ENCODE assay signal across 17 cellular contexts in genomic region chr11:1566381-1567051, GRCh38. TPM values are rescaled to one million over a fixed set of nuclear protein-coding genes. Genes with fewer than 3 reads are reported as not detected.
DNase-seq lines count a peak whose midpoint lies in the region; ATAC-seq and TF ChIP-seq lines count a peak whose summit lies in the region.
"Had no signal": no experiment of that assay in that cellular context is flagged by ENCODE, and none has a peak within 500 bp of the region (broad histone marks: within the 10 kb centered on the region; RNA-seq: fewer than 3 reads in every experiment).

No MANE protein-coding gene starts in this region.

- TF ChIP-seq CTCF in GM12865 (IDR thresholded peaks at IDR 0.05; ENCODE audit: insufficient read depth, low read depth, low read length, missing control alignments) (peak; percentile 7), LNCaP clone FGC (IDR thresholded peaks at IDR 0.05; ENCODE audit: control insufficient read depth, extremely low read depth, insufficient read depth) (peak; percentile 34), dorsolateral prefrontal cortex (IDR thresholded peaks at IDR 0.05 in 54 of 56, conservative IDR thresholded peaks at IDR 0.05 in 2 of 56; ENCODE audit: low read depth in 1 of 56, partially characterized antibody in 56 of 56) (peak in 4 of 56 donors; percentile 6 to 20 (median 14)), psoas muscle (IDR thresholded peaks at IDR 0.05) (no peak), smooth muscle cell (IDR thresholded peaks at IDR 0.05; ENCODE audit: borderline replicate concordance, insufficient read depth, poor library complexity, severe bottlenecking) (no peak)

- peaks cover 36% of the 10 kb centered on the region for H3K4me1 ChIP-seq in psoas muscle
- H3K4me1 ChIP-seq in smooth muscle cell (ENCODE audit: low read depth), result no peaks in the 10 kb centered on the region

- no peaks in the 10 kb centered on the region for H3F3A ChIP-seq in smooth muscle cell (ENCODE audit: low read depth)

- intact Hi-C loops in dorsolateral prefrontal cortex (cut with DNase I) (loop anchor here in 1 of 2 donors (10.0 kb wide), 1 partner anchor 188 kb away; the partner anchor contains the start of gene IFITM10), psoas muscle (cut with DNase I) (no loop called here)

- H3K27me3 ChIP-seq in dorsolateral prefrontal cortex (no peaks in the 10 kb centered on the region), psoas muscle (ENCODE audit: insufficient read depth in 3 of 3, low read length in 2 of 3) (no peaks in the 10 kb centered on the region), smooth muscle cell (ENCODE audit: low read depth) (no peaks in the 10 kb centered on the region)

- H4K20me1 ChIP-seq in smooth muscle cell (ENCODE audit: low read depth), result peaks cover 96% of the 10 kb centered on the region

- H3K36me3 ChIP-seq in psoas muscle (ENCODE audit: insufficient read depth in 1 of 2, low read depth in 1 of 2) (peaks cover 0 to 24% of the 10 kb centered on the region in 2 donors), smooth muscle cell (ENCODE audit: low read depth) (no peaks in the 10 kb centered on the region)
- H3K36me3 ChIP-seq: BLaER1 had no signal

- H3K4me2 ChIP-seq in smooth muscle cell, result no peak overlapping the region
- H3K4me2 ChIP-seq: BLaER1 had no signal

- ATAC-seq in psoas muscle (no peak), HG03025 (IDR thresholded peaks at IDR 0.05; ENCODE audit: low FRiP score, unreplicated experiment) (no peak)

- H2AFZ ChIP-seq in smooth muscle cell (ENCODE audit: low read depth), result no peak overlapping the region

- H3K9me3 ChIP-seq in psoas muscle (no peaks in the 10 kb centered on the region), smooth muscle cell (replicated peaks; ENCODE audit: low read depth) (no peaks in the 10 kb centered on the region)
- H3K9me3 ChIP-seq: BLaER1 had no signal

- H3K9ac ChIP-seq in smooth muscle cell (ENCODE audit: low read depth), result no peak overlapping the region
- H3K9ac ChIP-seq: BLaER1 had no signal

- no peak for DNase-seq in GM12865 (ENCODE audit: low read depth)
- DNase-seq in LNCaP clone FGC (ENCODE audit: low read depth), result no peak
- peak in 1 of 10 donors; percentile 38 for DNase-seq in dorsolateral prefrontal cortex
- peak in 1 of 2 donors; percentile 39 for DNase-seq in psoas muscle
- DNase-seq in COR-L47 (lab: John Stamatoyannopoulos, UW), result no peak
- DNase-seq in hippocampal formation (lab: John Stamatoyannopoulos, UW), result no peak
- DNase-seq in smooth muscle cell (lab: John Stamatoyannopoulos, UW; ENCODE audit: unreplicated experiment), result no peak
- DNase-seq: activated gamma-delta T cell treated with Interleukin-2 at 50 U/mL for 16 hours, NCI-H2029, trophoblast cell had no signal

- H3K4me3 ChIP-seq in GM12865 (ENCODE audit: low read depth, low read length) (no peak overlapping the region), LNCaP clone FGC (ENCODE audit: low read depth, low read length) (no peak overlapping the region), dorsolateral prefrontal cortex (peak overlapping the region in 6 of 59 donors; percentile 5 to 19 (median 8)), psoas muscle (no peak overlapping the region), smooth muscle cell (no peak overlapping the region)
- H3K4me3 ChIP-seq: BLaER1 had no signal

- H3K27ac ChIP-seq in dorsolateral prefrontal cortex (peak overlapping the region in 51 of 59 donors; percentile 2 to 97 (median 73)), psoas muscle (peak overlapping the region; percentile 53), smooth muscle cell (ENCODE audit: low read depth) (no peak overlapping the region)
- H3K27ac ChIP-seq: BLaER1 had no signal

- 84 to 87% (median 85%) methylated on average over 15 to 20 of the region's 20 CpGs for WGBS in psoas muscle, 3 donors
- 86% methylated on average over 19 of the region's 20 CpGs for WGBS in smooth muscle cell (ENCODE audit: low lambda C conversion rate)

- H3K79me2 ChIP-seq in smooth muscle cell (ENCODE audit: low read depth), result peaks cover 6% of the 10 kb centered on the region

RNA-seq across cellular contexts. Expression of gene DUSP8, which starts 5.6 kb away (rescaled TPM):
- total RNA-seq in dorsolateral prefrontal cortex (100 to 1,000 TPM in 11 of 120 experiments, 10 to 100 TPM in 109; 41.1 to 144 (median 77.7) TPM), psoas muscle (10 to 100 TPM in 3 of 4 donors, 1 to 10 TPM in 1; 9.9 to 15.2 (median 14.0) TPM), smooth muscle cell (2.2 and 6.3 TPM in 2 replicates)
- polyA plus RNA-seq in psoas muscle (1 to 10 TPM; 1.0 to 4.4 (median 3.5) TPM), smooth muscle cell (5.0 and 8.2 TPM in 2 replicates)
- total RNA-seq: LHCN-M2 had no signal

RNA-seq across cellular contexts. Expression of gene KRTAP5-1, which starts 18.6 kb away (rescaled TPM):
- total RNA-seq in dorsolateral prefrontal cortex, result not detected
- total RNA-seq in psoas muscle, result not detected
- polyA plus RNA-seq in psoas muscle, result not detected
- total RNA-seq in smooth muscle cell, result not detected in 2 replicates
- 0.45 TPM in 1 of 2 replicates, not detected in the other for polyA plus RNA-seq in smooth muscle cell
- total RNA-seq: activated CD8-positive, alpha-beta memory T cell treated with anti-CD3 and anti-CD28 coated beads for 36 hours; Daoy; LHCN-M2; pulmonary artery endothelial cell; SK-MEL-5 had no signal

RNA-seq across cellular contexts. Expression of gene KRTAP5-2, which starts 31.6 kb away (rescaled TPM):
- total RNA-seq in dorsolateral prefrontal cortex (under 1 TPM in 2 of 120 experiments, not detected in 118; 0.69 to 0.74 TPM), psoas muscle (not detected), smooth muscle cell (not detected in 2 replicates)
- polyA plus RNA-seq in psoas muscle (not detected), smooth muscle cell (0.14 TPM in 1 of 2 replicates, not detected in the other)
- total RNA-seq: activated CD8-positive, alpha-beta memory T cell treated with anti-CD3 and anti-CD28 coated beads for 36 hours; Daoy; LHCN-M2; pulmonary artery endothelial cell had no signal

RNA-seq across cellular contexts. Expression of gene KRTAP5-3, which starts 41.7 kb away (rescaled TPM):
- total RNA-seq in dorsolateral prefrontal cortex, result not detected
- not detected for total RNA-seq in psoas muscle
- not detected for polyA plus RNA-seq in psoas muscle
- total RNA-seq in smooth muscle cell, result not detected in 2 replicates
- not detected in 2 replicates for polyA plus RNA-seq in smooth muscle cell
- total RNA-seq: activated CD8-positive, alpha-beta memory T cell treated with anti-CD3 and anti-CD28 coated beads for 36 hours; Daoy; LHCN-M2; pulmonary artery endothelial cell; SK-MEL-5 had no signal

RNA-seq across cellular contexts. Expression of gene KRTAP5-4, which starts 55.4 kb away (rescaled TPM):
- total RNA-seq in dorsolateral prefrontal cortex (not detected), psoas muscle (not detected), smooth muscle cell (not detected in 2 replicates)
- polyA plus RNA-seq in psoas muscle (not detected), smooth muscle cell (not detected in 2 replicates)
- total RNA-seq: activated CD8-positive, alpha-beta memory T cell treated with anti-CD3 and anti-CD28 coated beads for 36 hours; Daoy; LHCN-M2; pulmonary artery endothelial cell; SK-MEL-5 had no signal

Comparison
In these comparisons a context has a peak if more than half of its experiments do, and no peak if none do; other contexts are left out.
1. CTCF ChIP-seq: peak in GM12865 (single experiment) and LNCaP clone FGC (single experiment); none in psoas muscle (single experiment) and smooth muscle cell (single experiment).